Comparison of ENCODE assay signal across 8 cellular contexts in the genomic region with DNA sequence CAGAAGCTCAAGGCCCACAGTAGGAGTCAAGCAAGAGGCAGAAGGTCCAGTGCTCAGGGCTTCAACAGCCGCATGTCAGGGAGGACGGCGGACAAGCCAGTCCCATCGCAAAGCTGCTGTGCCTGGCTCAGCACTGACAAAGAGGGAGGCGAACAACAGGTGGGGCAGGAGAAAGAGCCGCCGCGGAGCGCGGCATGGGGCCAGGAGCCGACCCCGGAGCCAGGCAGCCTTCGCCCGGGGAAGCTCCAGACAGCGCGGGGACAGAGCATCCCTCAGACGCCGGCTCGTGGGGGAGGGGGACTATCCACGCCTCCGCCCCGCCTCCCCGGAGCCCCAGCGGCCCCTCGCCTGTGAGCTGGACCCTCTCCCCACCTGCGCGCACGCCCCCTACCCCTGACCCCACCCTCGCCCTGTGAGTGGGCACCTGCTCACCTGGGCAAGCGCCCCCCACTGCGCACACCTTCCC. TPM values are rescaled to one million over a fixed set of nuclear protein-coding genes. Genes with fewer than 3 reads are reported as not detected.
DNase-seq lines count a peak whose midpoint lies in the region; ATAC-seq and TF ChIP-seq lines count a peak whose summit lies in the region.

No MANE protein-coding gene starts in this region.

- CTCF ChIA-PET in OCI-LY7 (lab: Charles Lee; ENCODE audit: unreplicated experiment): interaction anchor here (0.6 to 1.2 kb wide), 2 partner anchors 22 to 64 kb away, joined by 3 to 4 read pairs; no protein-coding TSS in a partner anchor

- POLR2A ChIA-PET in OCI-LY7 (lab: Charles Lee): interaction anchor here (0.6 to 1.7 kb wide), 7 partner anchors 21 to 776 kb away, joined by 3 to 5 read pairs (median 4); no protein-coding TSS in a partner anchor

- DNase-seq in 8988T (peak; percentile 51), OCI-LY7 (ENCODE audit: low spot score) (peak; percentile 40), left ventricle myocardium inferior (no peak), retinal pigment epithelial cell (ENCODE audit: low read depth) (no peak), AG08395 (ENCODE audit: low spot score) (no peak), foreskin melanocyte (no peak)
- peak; percentile 39 for DNase-seq in activated naive CD8-positive, alpha-beta T cell treated with anti-CD3 and anti-CD28 coated beads for 36 hours

- H4K20me1 ChIP-seq in OCI-LY7 (ENCODE audit: insufficient read depth, low read length): no peaks in the 10 kb centered on the region

- peak overlapping the region; percentile 91 for H3K4me3 Mint-ChIP-seq in activated naive CD8-positive, alpha-beta T cell treated with anti-CD3 and anti-CD28 coated beads for 36 hours

- TF ChIP-seq CTCF in OCI-LY7 (conservative IDR thresholded peaks at IDR 0.05; ENCODE audit: low read length) (no peak), left ventricle myocardium inferior (IDR thresholded peaks at IDR 0.05; ENCODE audit: borderline replicate concordance) (no peak), retinal pigment epithelial cell (conservative IDR thresholded peaks at IDR 0.05; ENCODE audit: low read depth, low read length) (no peak)

- no peaks in the 10 kb centered on the region for H3K27me3 ChIP-seq in left ventricle myocardium inferior (ENCODE audit: low read depth)

- peaks cover 45% of the 10 kb centered on the region for H3K36me3 Mint-ChIP-seq in activated naive CD8-positive, alpha-beta T cell treated with anti-CD3 and anti-CD28 coated beads for 36 hours

- peaks cover 27% of the 10 kb centered on the region; the same call in 1 of the 2 replicates for H3K79me2 ChIP-seq in OCI-LY7 (ENCODE audit: insufficient read depth, low read depth, low read length)

- H3K9me3 ChIP-seq in OCI-LY7 (ENCODE audit: low read length) (peaks cover 15% of the 10 kb centered on the region), left ventricle myocardium inferior (replicated peaks) (peaks cover 11% of the 10 kb centered on the region)

- H2AFZ ChIP-seq in OCI-LY7 (ENCODE audit: low read length): no peak overlapping the region; the same call in 1 of the 2 replicates

- H3K27ac ChIP-seq in OCI-LY7 (ENCODE audit: low read depth, low read length, poor library complexity, severe bottlenecking) (peak overlapping the region; percentile 5), left ventricle myocardium inferior (replicated peaks) (peak overlapping the region; percentile 66)

- peaks cover 36% of the 10 kb centered on the region for H3K4me1 Mint-ChIP-seq in activated naive CD8-positive, alpha-beta T cell treated with anti-CD3 and anti-CD28 coated beads for 36 hours

- intact Hi-C loops in OCI-LY7 (cut with micrococcal nuclease; ENCODE audit: unreplicated experiment) (loop anchor here (2.0 kb wide), 1 partner anchor 21 kb away; no protein-coding TSS in a partner anchor), left ventricle myocardium inferior (cut with micrococcal nuclease) (no loop called here)

- H3K4me2 ChIP-seq in OCI-LY7 (ENCODE audit: low read length): peak overlapping the region; percentile 90

- no peaks in the 10 kb centered on the region for H3K9me2 ChIP-seq in OCI-LY7 (ENCODE audit: insufficient read depth, low read length)

- H3K9me3 Mint-ChIP-seq in activated naive CD8-positive, alpha-beta T cell treated with anti-CD3 and anti-CD28 coated beads for 36 hours: peaks cover 3% of the 10 kb centered on the region

- BruUV-seq in OCI-LY7 (replicated peaks; lab: Mats Ljungman, UMichigan): no TSS peak

- H3K27me3 Mint-ChIP-seq in activated naive CD8-positive, alpha-beta T cell treated with anti-CD3 and anti-CD28 coated beads for 36 hours: no peaks in the 10 kb centered on the region

- H3K4me3 ChIP-seq in OCI-LY7 (ENCODE audit: low read depth, low read length, poor library complexity, severe bottlenecking): peak overlapping the region; percentile 91
- peak overlapping the region; percentile 76 for H3K4me3 ChIP-seq in left ventricle myocardium inferior
- peak overlapping the region; percentile 80 for H3K4me3 ChIP-seq in retinal pigment epithelial cell (ENCODE audit: low read length)

- H3K36me3 ChIP-seq in OCI-LY7 (ENCODE audit: insufficient read depth, low read length) (peaks cover 45% of the 10 kb centered on the region), left ventricle myocardium inferior (peaks cover 37% of the 10 kb centered on the region)

- peak overlapping the region; percentile 68 for H3K27ac Mint-ChIP-seq in activated naive CD8-positive, alpha-beta T cell treated with anti-CD3 and anti-CD28 coated beads for 36 hours

- H3K4me1 ChIP-seq in OCI-LY7 (ENCODE audit: insufficient read depth, low read length, poor library complexity, severe bottlenecking) (peaks cover 40% of the 10 kb centered on the region), left ventricle myocardium inferior (peaks cover 40% of the 10 kb centered on the region)

- peak; percentile 14 for ATAC-seq in GM19438 (IDR thresholded peaks at IDR 0.05; ENCODE audit: low read depth, unreplicated experiment)

RNA-seq across cellular contexts. Expression of a gene that starts 0.4 kb away (rescaled TPM):
- total RNA-seq in OCI-LY7 (2014; rRNA removed; shearing (Covaris generic)): 25.8 and 33.4 TPM in 2 replicates
- total RNA-seq in OCI-LY7 (2022) (88.5 and 110 TPM in 2 replicates), left ventricle myocardium inferior (39.1 TPM)
- total RNA-seq in activated naive CD8-positive, alpha-beta T cell treated with anti-CD3 and anti-CD28 coated beads for 36 hours: 10 to 100 TPM; 77.2 to 87.3 TPM

RNA-seq across cellular contexts. Expression of a gene that starts 5.2 kb away (rescaled TPM):
- total RNA-seq in OCI-LY7 (2014; rRNA removed; shearing (Covaris generic)): 70.9 and 85.3 TPM in 2 replicates
- total RNA-seq in OCI-LY7 (2022) (121 and 122 TPM in 2 replicates), left ventricle myocardium inferior (17.5 TPM)
- total RNA-seq in activated naive CD8-positive, alpha-beta T cell treated with anti-CD3 and anti-CD28 coated beads for 36 hours: 10 to 100 TPM; 59.9 to 66.8 TPM

Comparison
In these comparisons a context has a peak if more than half of its experiments do, and no peak if none do; other contexts are left out.
1. DNase-seq: peak in 8988T (single experiment), OCI-LY7 (single experiment) and activated naive CD8-positive, alpha-beta T cell treated with anti-CD3 and anti-CD28 coated beads for 36 hours (single experiment); none in left ventricle myocardium inferior (single experiment), retinal pigment epithelial cell (single experiment), AG08395 (single experiment) and foreskin melanocyte (single experiment).
2. Peak in every context shown above with its lines, with median percentiles within 50 percentile points of each other: H3K4me3 ChIP-seq.